Comparison of ENCODE assay signal across 12 cellular contexts in genomic region chr20:9999660-10000059, GRCh38. TPM values are rescaled to one million over a fixed set of nuclear protein-coding genes. Genes with fewer than 3 reads are reported as not detected.
A peak's percentile ranks its signal among the peaks of the same experiment; 100 is the strongest.
DNase-seq lines count a peak whose midpoint lies in the region; ATAC-seq and TF ChIP-seq lines count a peak whose summit lies in the region.
"Had no signal": no experiment of that assay in that cellular context is flagged by ENCODE, and none has a peak within 500 bp of the region (broad histone marks: within the 10 kb centered on the region; RNA-seq: fewer than 3 reads in every experiment).

No MANE protein-coding gene starts in this region.

- no peaks in the 10 kb centered on the region for H3K36me3 Mint-ChIP-seq in progenitor cell of endocrine pancreas (ENCODE audit: insufficient read depth)

- H3K4me1 Mint-ChIP-seq in progenitor cell of endocrine pancreas (ENCODE audit: low read depth): peaks cover 2% of the 10 kb centered on the region

- H3K27me3 Mint-ChIP-seq in progenitor cell of endocrine pancreas: no peaks in the 10 kb centered on the region

- intact Hi-C loops in lower lobe of right lung (cut with DNase I) (no loop called here), uterus (cut with DNase I; ENCODE audit: low total_unique reads) (no loop called here)

- DNase-seq in NOMO-1 treated with dmso at 0.1 percent for 144 hours (lab: John Stamatoyannopoulos, UW; ENCODE audit: unreplicated experiment): peak; percentile 68
- no peak for DNase-seq in lower lobe of right lung
- no peak for DNase-seq in stimulated activated CD4-positive, alpha-beta T cell treated with anti-CD3 and anti-CD28 coated beads, Interleukin-1b, Interleukin-23, amount 100 ng/mL, for 48 hours
- no peak for DNase-seq in uterus
- DNase-seq in progenitor cell of endocrine pancreas (ENCODE audit: low spot score, unreplicated experiment): no peak
- DNase-seq in AG20443 (ENCODE audit: low spot score): no peak
- DNase-seq: activated CD8-positive, alpha-beta memory T cell treated with anti-CD3 and anti-CD28 coated beads, Interleukin-2, amount 50 U/mL, for 4 hours; NCI-H774; psoas muscle had no signal

- H3K27ac ChIP-seq in lower lobe of right lung (no peak overlapping the region), uterus (no peak overlapping the region)
- H3K27ac ChIP-seq: psoas muscle had no signal

- H3K27ac Mint-ChIP-seq in progenitor cell of endocrine pancreas: no peak overlapping the region
- H3K27ac Mint-ChIP-seq: T-helper 2 cell treated with Interferon-gamma antibody and Interleukin-4, amounts not matched to agents 5 μg/mL and 100 μg/mL, for 36 hours had no signal

- H3K9me3 Mint-ChIP-seq in progenitor cell of endocrine pancreas (ENCODE audit: low read depth): peaks cover 5% of the 10 kb centered on the region
- H3K9me3 Mint-ChIP-seq: T-helper 2 cell treated with Interferon-gamma antibody and Interleukin-4, amounts not matched to agents 5 μg/mL and 100 μg/mL, for 36 hours had no signal

- TF ChIP-seq CTCF in lower lobe of right lung (IDR thresholded peaks at IDR 0.05) (no peak), uterus (IDR thresholded peaks at IDR 0.05) (no peak), progenitor cell of endocrine pancreas (IDR thresholded peaks at IDR 0.05; ENCODE audit: unreplicated experiment) (no peak)

- no peak for TF ChIP-seq POLR2A in uterus (IDR thresholded peaks at IDR 0.05)

- no peaks in the 10 kb centered on the region for H3K36me3 ChIP-seq in lower lobe of right lung
- H3K36me3 ChIP-seq in uterus: no peaks in the 10 kb centered on the region

- H3K9me3 ChIP-seq in lower lobe of right lung (peaks cover 4% of the 10 kb centered on the region), uterus (no peaks in the 10 kb centered on the region)
- H3K9me3 ChIP-seq: psoas muscle had no signal

- no peak overlapping the region for H3K4me3 Mint-ChIP-seq in progenitor cell of endocrine pancreas (ENCODE audit: low read depth)
- H3K4me3 Mint-ChIP-seq: T-helper 2 cell treated with Interferon-gamma antibody and Interleukin-4, amounts not matched to agents 5 μg/mL and 100 μg/mL, for 36 hours had no signal

- H3K27me3 ChIP-seq in lower lobe of right lung (ENCODE audit: low read depth) (no peaks in the 10 kb centered on the region), uterus (no peaks in the 10 kb centered on the region)

- H3K4me1 ChIP-seq in lower lobe of right lung (no peaks in the 10 kb centered on the region), uterus (no peaks in the 10 kb centered on the region)
- H3K4me1 ChIP-seq: psoas muscle had no signal

- peak; percentile 78 for ATAC-seq in GM18502 (IDR thresholded peaks at IDR 0.05; ENCODE audit: poor library complexity, unreplicated experiment)
- ATAC-seq in HG03175 (IDR thresholded peaks at IDR 0.05; ENCODE audit: unreplicated experiment): peak; percentile 66
- ATAC-seq in lower lobe of right lung: peak; percentile 64 to 80
- ATAC-seq: psoas muscle had no signal

- H3K4me3 ChIP-seq in lower lobe of right lung (no peak overlapping the region), uterus (no peak overlapping the region)
- H3K4me3 ChIP-seq: psoas muscle had no signal

RNA-seq across cellular contexts. Expression of gene ANKEF1, which starts 35.1 kb away (rescaled TPM):
- total RNA-seq in lower lobe of right lung (3.8 TPM), uterus (1 to 10 TPM in 2 of 4 donors, under 1 TPM in 2; 0.26 to 5.1 (median 1.3) TPM), progenitor cell of endocrine pancreas (10.9 and 12.5 TPM in 2 replicates)
